Comparison of ENCODE assay signal across 8 cellular contexts in genomic region chr9:107465467-107466451, GRCh38. TPM values are rescaled to one million over a fixed set of nuclear protein-coding genes. Genes with fewer than 3 reads are reported as not detected.
A peak's percentile ranks its signal among the peaks of the same experiment; 100 is the strongest.
DNase-seq lines count a peak whose midpoint lies in the region; ATAC-seq lines count a peak whose summit lies in the region.

No MANE protein-coding gene starts in this region.

- peak overlapping the region; percentile 63 for H3K4me3 Mint-ChIP-seq in T-helper 17 cell

- peak; percentile 32 for DNase-seq in stimulated activated CD4-positive, alpha-beta T cell treated with anti-CD3 and anti-CD28 coated beads, Interleukin-1b, Interleukin-23, amount 100 ng/mL, for 48 hours
- DNase-seq in stimulated activated CD4-positive, alpha-beta T cell treated with anti-CD3 and anti-CD28 coated beads, Interleukin-12 subunit alpha, Interleukin-12 subunit beta, amount 100 ng/mL, for 4 hours, result no peak
- DNase-seq in T-helper 17 cell (no peak), epidermal melanocyte (ENCODE audit: insufficient read length, low spot score) (peak; percentile 60), NCI-H1105 treated with DMSO at 0.1 percent for 48 hours (lab: John Stamatoyannopoulos, UW) (no peak)

- H3K4me3 ChIP-seq in mesodermal cell (ENCODE audit: extremely low read depth, insufficient read depth, low read length, poor library complexity, severe bottlenecking), result peak overlapping the region; percentile 64
- H3K4me3 ChIP-seq in thymus (ENCODE audit: low read length), result peak overlapping the region; percentile 27

- WGBS in mesodermal cell (ENCODE audit: insufficient coverage in 2 of 2), 2 experiments, result 3 to 4% methylated on average over 51 to 53 of the region's 75 CpGs
- 6% methylated on average over 75 of the region's 75 CpGs for WGBS in thymus

- H3K27ac Mint-ChIP-seq in T-helper 17 cell, result no peak overlapping the region

- H3K27ac ChIP-seq in mesodermal cell (ENCODE audit: low read depth, low read length, severe bottlenecking), result no peak overlapping the region
- no peak overlapping the region for H3K27ac ChIP-seq in thymus (ENCODE audit: low read depth)

- no peaks in the 10 kb centered on the region for H3K36me3 Mint-ChIP-seq in T-helper 17 cell (ENCODE audit: low read depth)

- H3K27me3 Mint-ChIP-seq in T-helper 17 cell, result peaks cover 58% of the 10 kb centered on the region

- no peaks in the 10 kb centered on the region for H3K4me1 ChIP-seq in mesodermal cell (ENCODE audit: control insufficient read depth, insufficient read depth, low read length, poor library complexity, severe bottlenecking)
- no peaks in the 10 kb centered on the region for H3K4me1 ChIP-seq in thymus (ENCODE audit: control insufficient read depth, insufficient read depth, low read length)

- H3K9me3 ChIP-seq in T-helper 17 cell (ENCODE audit: control insufficient read depth, low read length, poor library complexity, severe bottlenecking), result no peaks in the 10 kb centered on the region
- H3K9me3 ChIP-seq in mesodermal cell (ENCODE audit: control insufficient read depth, low read length), result no peaks in the 10 kb centered on the region
- H3K9me3 ChIP-seq in thymus (ENCODE audit: control insufficient read depth), result no peaks in the 10 kb centered on the region

- peaks cover 5% of the 10 kb centered on the region for H3K4me1 Mint-ChIP-seq in T-helper 17 cell

- H3K36me3 ChIP-seq in mesodermal cell (ENCODE audit: control insufficient read depth, insufficient read depth, low read length) (no peaks in the 10 kb centered on the region), thymus (ENCODE audit: control insufficient read depth, insufficient read depth) (no peaks in the 10 kb centered on the region)

- H3K27me3 ChIP-seq in thymus (ENCODE audit: control insufficient read depth, insufficient read depth), result peaks cover 27% of the 10 kb centered on the region

- ATAC-seq in HG03064 (IDR thresholded peaks at IDR 0.05; ENCODE audit: low read depth, unreplicated experiment) (peak; percentile 82), T-helper 17 cell (peak; percentile 72)

RNA-seq across cellular contexts. Expression of gene KLF4, which starts 23.8 kb away (rescaled TPM):
- total RNA-seq in T-helper 17 cell, result 10 to 100 TPM; 22.1 to 55.3 TPM
- polyA plus RNA-seq in mesodermal cell (2013, experiment 1 of 2), result 1.2 TPM
- polyA plus RNA-seq in mesodermal cell (2013, experiment 2 of 2), result 1.2 TPM
- 28.1 TPM for polyA plus RNA-seq in thymus

Comparison
In these comparisons a context has a peak if more than half of its experiments do, and no peak if none do; other contexts are left out.
1. DNase-seq: peak in stimulated activated CD4-positive, alpha-beta T cell treated with anti-CD3 and anti-CD28 coated beads, Interleukin-1b, Interleukin-23, amount 100 ng/mL, for 48 hours (single experiment) and epidermal melanocyte (single experiment); none in stimulated activated CD4-positive, alpha-beta T cell treated with anti-CD3 and anti-CD28 coated beads, Interleukin-12 subunit alpha, Interleukin-12 subunit beta, amount 100 ng/mL, for 4 hours (single experiment), T-helper 17 cell (0 of 3) and NCI-H1105 treated with DMSO at 0.1 percent for 48 hours (single experiment).